27 cellular contexts compared by ENCODE assay signal in genomic region chr7:83442911-83443310, GRCh38.
DNase-seq lines count a peak whose midpoint lies in the region; ATAC-seq, FAIRE-seq and TF ChIP-seq lines count a peak whose summit lies in the region.
"Had no signal": no experiment of that assay in that cellular context is flagged by ENCODE, and none has a peak within 500 bp of the region (broad histone marks: within the 10 kb centered on the region; RNA-seq: fewer than 3 reads in every experiment).

No MANE protein-coding gene starts in this region.

- no peak overlapping the region for H3K27ac Mint-ChIP-seq in neural progenitor cell
- H3K27ac Mint-ChIP-seq: CD14-positive monocyte; CD4-positive, CD25-positive, alpha-beta regulatory T cell; CD8-positive, alpha-beta memory T cell had no signal

- no peak overlapping the region for H3K9ac ChIP-seq in HepG2 (ENCODE audit: insufficient read depth, low read depth, low read length)
- H3K9ac ChIP-seq in K562 (ENCODE audit: insufficient read depth in 1 of 2, low read depth in 2 of 2, low read length in 2 of 2), result no peak overlapping the region
- no peak overlapping the region for H3K9ac ChIP-seq in neural progenitor cell
- H3K9ac ChIP-seq: BLaER1 had no signal

- no peaks in the 10 kb centered on the region for H3K4me1 ChIP-seq in HepG2 (ENCODE audit: insufficient read depth, low read length)
- no peaks in the 10 kb centered on the region for H3K4me1 ChIP-seq in right lobe of liver
- no peaks in the 10 kb centered on the region for H3K4me1 ChIP-seq in K562 (replicated peaks in 1 of 2; ENCODE audit: control insufficient read depth in 2 of 2, insufficient read depth in 2 of 2, low read length in 2 of 2)
- H3K4me1 ChIP-seq in neural progenitor cell, result peaks cover 16% of the 10 kb centered on the region
- H3K4me1 ChIP-seq in ascending aorta, result no peaks in the 10 kb centered on the region
- H3K4me1 ChIP-seq: BE2C, BLaER1 had no signal

- DNase-seq in HepG2 (ENCODE audit: low spot score) (no peak), right lobe of liver (no peak), K562 (ENCODE audit: extremely low read depth in 1 of 4, low spot score in 3 of 4) (no peak), neural progenitor cell (ENCODE audit: low spot score) (no peak), ascending aorta (ENCODE audit: low spot score in 2 of 2) (no peak), NCI-H774 (lab: John Stamatoyannopoulos, UW) (no peak)
- DNase-seq: ACHN; BE2C; C1 segment of cervical spinal cord; CD4-positive, alpha-beta memory T cell; CD4-positive, CD25-positive, alpha-beta regulatory T cell; CD8-positive, alpha-beta memory T cell; COR-L47; DMS 273 treated with DMSO at 0.1 percent for 48 hours; DMS153; DMS53; DMS79; DND-41; EL; GDM1 had no signal

- FAIRE-seq in HepG2 (lab: Jason Lieb, UNC) (no peak), K562 (lab: Jason Lieb, UNC) (no peak)
- FAIRE-seq: GM12878, GM12892, GM18507, GM19239 had no signal

- H3K4me3 Mint-ChIP-seq in neural progenitor cell, result no peak overlapping the region
- H3K4me3 Mint-ChIP-seq: CD14-positive monocyte; CD4-positive, alpha-beta memory T cell; CD4-positive, CD25-positive, alpha-beta regulatory T cell; CD8-positive, alpha-beta memory T cell had no signal

- no peak overlapping the region for H3K27ac ChIP-seq in HepG2 (ENCODE audit: extremely low read length, insufficient read depth, low read length)
- H3K27ac ChIP-seq in right lobe of liver, result no peak overlapping the region
- H3K27ac ChIP-seq in K562 (ENCODE audit: extremely low read depth, low read depth, low read length), result no peak overlapping the region
- no peak overlapping the region for H3K27ac ChIP-seq in neural progenitor cell
- no peak overlapping the region for H3K27ac ChIP-seq in ascending aorta
- H3K27ac ChIP-seq: 22Rv1, BLaER1 had no signal

- no peaks in the 10 kb centered on the region for H3F3A ChIP-seq in neural progenitor cell (ENCODE audit: low read depth)

- H3K9me3 ChIP-seq in HepG2 (ENCODE audit: low read length) (no peaks in the 10 kb centered on the region), right lobe of liver (no peaks in the 10 kb centered on the region), K562 (replicated peaks; ENCODE audit: control insufficient read depth, insufficient read depth, low read depth, low read length) (0 out of 2 replicates have a peak, but pooled peaks cover 2% of the 10 kb centered on the region), neural progenitor cell (ENCODE audit: low read depth) (no peaks in the 10 kb centered on the region), ascending aorta (no peaks in the 10 kb centered on the region)
- H3K9me3 ChIP-seq: BE2C, BLaER1 had no signal

- WGBS in HepG2 (ENCODE audit: low lambda C conversion rate), result 2% methylated on average over 3 of the region's 3 CpGs
- WGBS in right lobe of liver (ENCODE audit: insufficient coverage, low coverage, low lambda C conversion rate, missing lambda C conversion rate), result 49% methylated on average over 3 of the region's 3 CpGs
- WGBS in K562 (ENCODE audit: insufficient coverage, low coverage, missing lambda C conversion rate), result 0% methylated on average over 3 of the region's 3 CpGs

- H3K27me3 Mint-ChIP-seq in neural progenitor cell (ENCODE audit: insufficient read depth, low read depth), result no peaks in the 10 kb centered on the region
- H3K27me3 Mint-ChIP-seq: CD4-positive, alpha-beta memory T cell; CD4-positive, CD25-positive, alpha-beta regulatory T cell; CD8-positive, alpha-beta memory T cell had no signal

- ATAC-seq in HepG2 (no peak), right lobe of liver (no peak), K562 (no peak)
- ATAC-seq: GM12878 had no signal

- H3K4me1 Mint-ChIP-seq in neural progenitor cell, result peaks cover 14% of the 10 kb centered on the region
- H3K4me1 Mint-ChIP-seq: CD14-positive monocyte; CD4-positive, alpha-beta memory T cell; CD4-positive, CD25-positive, alpha-beta regulatory T cell; CD8-positive, alpha-beta memory T cell had no signal

- H2AFZ ChIP-seq in HepG2 (ENCODE audit: low read length), result no peak overlapping the region
- H2AFZ ChIP-seq in K562 (ENCODE audit: low read depth, low read length), result no peak overlapping the region
- peak overlapping the region; percentile 24 for H2AFZ ChIP-seq in neural progenitor cell (replicated peaks)

- H3K36me3 Mint-ChIP-seq in neural progenitor cell, result no peaks in the 10 kb centered on the region
- H3K36me3 Mint-ChIP-seq: CD14-positive monocyte; CD4-positive, alpha-beta memory T cell; CD4-positive, CD25-positive, alpha-beta regulatory T cell; CD8-positive, alpha-beta memory T cell had no signal

- no peak overlapping the region for H3K4me2 ChIP-seq in HepG2 (ENCODE audit: low read depth, low read length)
- H3K4me2 ChIP-seq in K562 (ENCODE audit: insufficient read depth, low read length), result no peak overlapping the region
- no peak overlapping the region for H3K4me2 ChIP-seq in neural progenitor cell
- H3K4me2 ChIP-seq: BLaER1 had no signal

- TF ChIP-seq CTCF in HepG2 (CRISPR knock-in tag; IDR thresholded peaks at IDR 0.05) (no peak), right lobe of liver (IDR thresholded peaks at IDR 0.05) (no peak), K562 (IDR thresholded peaks at IDR 0.05 in 2 of 3, conservative IDR thresholded peaks at IDR 0.05 in 1 of 3; ENCODE audit: insufficient read depth in 2 of 3, low read depth in 1 of 3, low read length in 3 of 3) (no peak), neural progenitor cell (IDR thresholded peaks at IDR 0.05) (no peak), ascending aorta (IDR thresholded peaks at IDR 0.05) (no peak)

- intact Hi-C loops in HepG2 (cut with micrococcal nuclease; ENCODE audit: unreplicated experiment) (no loop called here), right lobe of liver (cut with DNase I) (no loop called here), K562 (cut with micrococcal nuclease) (no loop called here), ascending aorta (cut with DNase I) (no loop called here)

- BruUV-seq in HepG2 (replicated peaks; lab: Mats Ljungman, UMichigan) (no TSS peak), K562 (replicated peaks; lab: Mats Ljungman, UMichigan) (no TSS peak)

- TF ChIP-seq POLR2A in HepG2 (IDR thresholded peaks at IDR 0.05; ENCODE audit: insufficient read depth in 1 of 2, low read depth in 2 of 2, low read length in 2 of 2) (no peak), right lobe of liver (IDR thresholded peaks at IDR 0.05) (no peak), K562 (conservative IDR thresholded peaks at IDR 0.05) (no peak)

- CTCF ChIA-PET in HepG2 (lab: Yijun Ruan, JAX; ENCODE audit: low intra/inter-chr PET ratio, low total read pairs), result no interaction called here
- CTCF ChIA-PET in K562 (lab: Yijun Ruan, JAX; ENCODE audit: low intra/inter-chr PET ratio), result no interaction called here

- H3K9me3 Mint-ChIP-seq in neural progenitor cell, result no peaks in the 10 kb centered on the region

- no peaks in the 10 kb centered on the region for H3K27me3 ChIP-seq in HepG2 (ENCODE audit: control insufficient read depth in 1 of 2, insufficient read depth in 2 of 2, low read length in 2 of 2)
- no peaks in the 10 kb centered on the region for H3K27me3 ChIP-seq in right lobe of liver
- no peaks in the 10 kb centered on the region for H3K27me3 ChIP-seq in K562 (ENCODE audit: control insufficient read depth in 2 of 2, insufficient read depth in 2 of 2, low read length in 2 of 2)
- H3K27me3 ChIP-seq in neural progenitor cell, result no peaks in the 10 kb centered on the region
- H3K27me3 ChIP-seq in ascending aorta, result no peaks in the 10 kb centered on the region
- H3K27me3 ChIP-seq: BE2C, BLaER1 had no signal

- H3K9me1 ChIP-seq in K562 (ENCODE audit: control insufficient read depth, insufficient read depth, low read length), result no peaks in the 10 kb centered on the region

- POLR2A ChIA-PET in HepG2 (lab: Yijun Ruan, JAX) (no interaction called here), K562 (lab: Yijun Ruan, JAX) (no interaction called here)

- no peaks in the 10 kb centered on the region for H3K36me3 ChIP-seq in HepG2 (replicated peaks in 1 of 2; ENCODE audit: control insufficient read depth in 1 of 2, insufficient read depth in 2 of 2, low read length in 2 of 2)
- H3K36me3 ChIP-seq in right lobe of liver, result no peaks in the 10 kb centered on the region
- no peaks in the 10 kb centered on the region for H3K36me3 ChIP-seq in K562 (ENCODE audit: control insufficient read depth, insufficient read depth, low read length)
- no peaks in the 10 kb centered on the region for H3K36me3 ChIP-seq in neural progenitor cell
- H3K36me3 ChIP-seq in ascending aorta, result no peaks in the 10 kb centered on the region
- H3K36me3 ChIP-seq: BE2C, BLaER1 had no signal

- no peaks in the 10 kb centered on the region for H3K79me2 ChIP-seq in HepG2 (ENCODE audit: insufficient read depth, low read length)
- H3K79me2 ChIP-seq in K562 (ENCODE audit: control insufficient read depth, insufficient read depth, low read length), result no peaks in the 10 kb centered on the region
- no peaks in the 10 kb centered on the region for H3K79me2 ChIP-seq in neural progenitor cell (ENCODE audit: low read depth)

- H4K20me1 ChIP-seq in HepG2 (ENCODE audit: insufficient read depth, low read length), result no peaks in the 10 kb centered on the region
- H4K20me1 ChIP-seq in K562 (replicated peaks; ENCODE audit: control insufficient read depth, insufficient read depth, low read length), result no peaks in the 10 kb centered on the region
- H4K20me1 ChIP-seq in neural progenitor cell (ENCODE audit: low read depth), result no peaks in the 10 kb centered on the region
- H4K20me1 ChIP-seq: BLaER1 had no signal

- TF ChIP-seq RAD21 in HepG2 (CRISPR knock-in tag; IDR thresholded peaks at IDR 0.05) (no peak), K562 (CRISPR knock-in tag; conservative IDR thresholded peaks at IDR 0.05 in 1 of 2, IDR thresholded peaks at IDR 0.05 in 1 of 2) (no peak)

- in situ Hi-C loops in HepG2 (cut with HindIII; ENCODE audit: extremely low pct_ligation_motif_present, low pct_unique_long_range_greater_than_20kb), result no loop called here
- in situ Hi-C loops in K562 (cut with MboI), result no loop called here

- H3K4me3 ChIP-seq in HepG2 (replicated peaks in 1 of 3; ENCODE audit: insufficient read depth in 1 of 3, low read depth in 2 of 3, low read length in 3 of 3), result no peak overlapping the region
- H3K4me3 ChIP-seq in right lobe of liver, result no peak overlapping the region
- H3K4me3 ChIP-seq in K562, result no peak overlapping the region
- no peak overlapping the region for H3K4me3 ChIP-seq in neural progenitor cell
- no peak overlapping the region for H3K4me3 ChIP-seq in ascending aorta
- H3K4me3 ChIP-seq: BLaER1, GM12878 had no signal

- TF ChIP-seq EP300 in HepG2 (IDR thresholded peaks at IDR 0.05; ENCODE audit: low read depth in 2 of 2, low read length in 2 of 2) (no peak), HepG2 (CRISPR knock-in tag; IDR thresholded peaks at IDR 0.05; ENCODE audit: borderline replicate concordance) (no peak), K562 (IDR thresholded peaks at IDR 0.05; ENCODE audit: low read length) (no peak)

TF ChIP-seq in HepG2, 621 proteins besides CTCF, POLR2A, EP300 and RAD21 (continues in another document):
- TF ChIP-seq MAFF (IDR thresholded peaks at IDR 0.05; ENCODE audit: low read depth, low read length), result peak; percentile 75
- no peak for TF ChIP-seq ZBTB21 (CRISPR knock-in tag; IDR thresholded peaks at IDR 0.05)
- no peak for TF ChIP-seq ZFP1 (CRISPR knock-in tag; IDR thresholded peaks at IDR 0.05)

TF ChIP-seq in K562, 482 proteins besides CTCF, POLR2A, EP300 and RAD21 (continues in another document):
- TF ChIP-seq ZNF316 (IDR thresholded peaks at IDR 0.05) (peak; percentile 42; the same call in 1 of the 2 replicates), ZNF75A (CRISPR knock-in tag; IDR thresholded peaks at IDR 0.05) (no peak)

Comparison
In these comparisons a context has a peak if more than half of its experiments do, and no peak if none do; other contexts are left out.
1. Of the 241 proteins assayed by ChIP-seq in both HepG2 and K562: peak only in HepG2: MAFF; only in K562: MAFG; in both: MAFK; in neither: 238.